Comparison of ENCODE assay signal across 26 cellular contexts in the genomic region with DNA sequence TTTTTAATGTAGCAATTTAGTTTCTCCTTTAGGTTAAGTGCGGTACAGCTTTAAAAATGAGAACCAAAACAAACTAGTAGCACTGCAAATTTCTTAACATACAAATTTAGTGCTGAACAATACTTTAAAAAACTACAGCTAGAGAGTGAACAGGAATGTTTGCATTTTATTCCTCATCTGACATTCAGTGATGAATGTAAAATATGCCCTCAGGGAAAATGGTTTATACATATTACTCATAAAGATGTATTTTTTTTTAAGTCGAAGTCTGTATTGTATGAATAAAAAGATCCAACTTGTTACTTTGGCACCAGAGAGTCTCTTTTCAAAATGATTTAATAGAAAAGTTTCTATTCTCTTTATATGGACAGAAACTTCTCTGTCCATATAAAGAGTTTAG.
DNase-seq lines count a peak whose midpoint lies in the region; TF ChIP-seq lines count a peak whose summit lies in the region.
"Had no signal": no experiment of that assay in that cellular context is flagged by ENCODE, and none has a peak within 500 bp of the region (broad histone marks: within the 10 kb centered on the region; RNA-seq: fewer than 3 reads in every experiment).

No MANE protein-coding gene starts in this region.

- H3K36me3 ChIP-seq in SK-N-MC (ENCODE audit: insufficient read depth, low read length) (peaks cover 47% of the 10 kb centered on the region), fibroblast of lung (ENCODE audit: control insufficient read depth, insufficient read depth, low read length) (no peaks in the 10 kb centered on the region), tibial nerve (no peaks in the 10 kb centered on the region), suprapubic skin (no peaks in the 10 kb centered on the region)
- H3K36me3 ChIP-seq: cardiac muscle cell, esophagus squamous epithelium, right lobe of liver had no signal

- no peaks in the 10 kb centered on the region for H4K20me1 ChIP-seq in fibroblast of lung (ENCODE audit: control insufficient read depth, extremely low read depth, insufficient read depth, low read length)

- TF ChIP-seq POLR2A in tibial nerve (IDR thresholded peaks at IDR 0.05): no peak
- no peak for TF ChIP-seq POLR2A in suprapubic skin (IDR thresholded peaks at IDR 0.05)

- H3K9ac ChIP-seq in SK-N-MC (ENCODE audit: insufficient read length) (peak overlapping the region; percentile 54), fibroblast of lung (ENCODE audit: insufficient read depth, low read length) (no peak overlapping the region)

- peak overlapping the region; percentile 80 for H3K27ac Mint-ChIP-seq in osteocyte (ENCODE audit: unreplicated experiment)
- H3K27ac Mint-ChIP-seq: activated CD4-positive, alpha-beta memory T cell treated with anti-CD3 and anti-CD28 coated beads, Interleukin-2, amount 10 ng/mL, durations not matched to agents 7 days and 5 days; activated T-helper 17 cell treated with anti-CD3 and anti-CD28 coated beads, Interleukin-2, amount 50 U/mL, for 72 hours; GM23338; T-helper 1 cell treated with Interleukin-12 subunit alpha and Interleukin-12 subunit beta and Interleukin-4 antibody, amounts not matched to agents 30 μg/mL and 1 μg/mL, for 36 hours had no signal

- no peaks in the 10 kb centered on the region for H3K4me1 ChIP-seq in fibroblast of lung (ENCODE audit: control insufficient read depth, extremely low read depth, insufficient read depth, low read length)
- H3K4me1 ChIP-seq in tibial nerve: no peaks in the 10 kb centered on the region
- H3K4me1 ChIP-seq in suprapubic skin: no peaks in the 10 kb centered on the region
- H3K4me1 ChIP-seq: right lobe of liver had no signal

- TF ChIP-seq EP300 in tibial nerve (IDR thresholded peaks at IDR 0.05): no peak
- no peak for TF ChIP-seq EP300 in suprapubic skin (IDR thresholded peaks at IDR 0.05)

- H3K9me3 ChIP-seq in SK-N-MC (ENCODE audit: low read depth, low read length) (peaks cover 16% of the 10 kb centered on the region; the same call in 1 of the 2 replicates), fibroblast of lung (ENCODE audit: control insufficient read depth, insufficient read depth, low read depth, low read length) (no peaks in the 10 kb centered on the region), tibial nerve (peaks cover 0 to 18% (median 2%) of the 10 kb centered on the region in 4 donors), suprapubic skin (peaks cover 16% of the 10 kb centered on the region)

- DNase-seq in HCEC 1CT (peak; percentile 25), SK-N-MC (ENCODE audit: low read depth, low spot score) (peak; percentile 86), fibroblast of lung (ENCODE audit: low read depth in 2 of 2) (peak; percentile 3 to 25), osteocyte (ENCODE audit: extremely low spot score, unreplicated experiment) (no peak), tibial nerve (ENCODE audit: low spot score in 2 of 2) (no peak), suprapubic skin (ENCODE audit: low spot score in 2 of 2) (no peak)
- DNase-seq in activated CD4-positive, alpha-beta T cell treated with anti-CD3 and anti-CD28 coated beads for 1 hour: no peak
- DNase-seq: activated CD4-positive, alpha-beta memory T cell treated with anti-CD3 and anti-CD28 coated beads, Interleukin-2, amount 10 ng/mL, durations not matched to agents 7 days and 5 days; activated naive CD4-positive, alpha-beta T cell treated with anti-CD3 and anti-CD28 coated beads, Interleukin-2, amount 50 U/mL, for 16 hours; anterior cingulate cortex; esophagus squamous epithelium; glutamatergic neuron; NCI-H1048; NCI-H1694; NCI-H2171 treated with DMSO at 0.1 percent for 48 hours; NCI-H526; right lobe of liver; stimulated activated CD4-positive, alpha-beta T cell treated with anti-CD3 and anti-CD28 coated beads, Interleukin-12 subunit alpha, Interleukin-12 subunit beta, amount 100 ng/mL, for 4 hours; stimulated activated CD4-positive, alpha-beta T cell treated with anti-CD3 and anti-CD28 coated beads, Interleukin-4, amount 100 ng/mL, for 1 hour; substantia nigra had no signal

- WGBS in tibial nerve, 2 donors: 46 to 64% methylated on average over 2 of the region's 2 CpGs
- WGBS in suprapubic skin: 47% methylated on average over 2 of the region's 2 CpGs

- peaks cover 19% of the 10 kb centered on the region for H3K4me1 Mint-ChIP-seq in osteocyte (ENCODE audit: unreplicated experiment)
- H3K4me1 Mint-ChIP-seq: activated CD4-positive, alpha-beta memory T cell treated with anti-CD3 and anti-CD28 coated beads, Interleukin-2, amount 10 ng/mL, durations not matched to agents 7 days and 5 days; activated T-helper 17 cell treated with anti-CD3 and anti-CD28 coated beads, Interleukin-2, amount 50 U/mL, for 72 hours had no signal

- TF ChIP-seq CTCF in fibroblast of lung (conservative IDR thresholded peaks at IDR 0.05 in 1 of 2, IDR thresholded peaks at IDR 0.05 in 1 of 2; ENCODE audit: low read depth in 1 of 2, low read length in 2 of 2) (no peak), osteocyte (IDR thresholded peaks at IDR 0.05) (no peak), tibial nerve (IDR thresholded peaks at IDR 0.05) (no peak), suprapubic skin (IDR thresholded peaks at IDR 0.05) (no peak)

- H3K4me3 Mint-ChIP-seq in osteocyte (ENCODE audit: unreplicated experiment): peak overlapping the region; percentile 59
- H3K4me3 Mint-ChIP-seq: activated CD4-positive, alpha-beta memory T cell treated with anti-CD3 and anti-CD28 coated beads, Interleukin-2, amount 10 ng/mL, durations not matched to agents 7 days and 5 days; activated T-helper 17 cell treated with anti-CD3 and anti-CD28 coated beads, Interleukin-2, amount 50 U/mL, for 72 hours; GM23338; T-helper 1 cell treated with Interleukin-12 subunit alpha and Interleukin-12 subunit beta and Interleukin-4 antibody, amounts not matched to agents 30 μg/mL and 1 μg/mL, for 36 hours had no signal

- H3K27me3 Mint-ChIP-seq in osteocyte (ENCODE audit: unreplicated experiment): no peaks in the 10 kb centered on the region
- H3K27me3 Mint-ChIP-seq: activated CD4-positive, alpha-beta memory T cell treated with anti-CD3 and anti-CD28 coated beads, Interleukin-2, amount 10 ng/mL, durations not matched to agents 7 days and 5 days; activated T-helper 17 cell treated with anti-CD3 and anti-CD28 coated beads, Interleukin-2, amount 50 U/mL, for 72 hours had no signal

- no peak overlapping the region for H2AFZ ChIP-seq in fibroblast of lung (ENCODE audit: low read length)
- H2AFZ ChIP-seq: GM23338 had no signal

- peaks cover 19% of the 10 kb centered on the region for H3K36me3 Mint-ChIP-seq in osteocyte (ENCODE audit: unreplicated experiment)

- H3K27me3 ChIP-seq in fibroblast of lung (ENCODE audit: control insufficient read depth, insufficient read depth, low read length) (no peaks in the 10 kb centered on the region), tibial nerve (no peaks in the 10 kb centered on the region), suprapubic skin (no peaks in the 10 kb centered on the region)
- H3K27me3 ChIP-seq: cardiac muscle cell, esophagus squamous epithelium, right lobe of liver had no signal

- H3K4me2 ChIP-seq in fibroblast of lung (ENCODE audit: extremely low read depth, insufficient read depth, low read length): no peak overlapping the region
- H3K4me2 ChIP-seq: GM23338 had no signal

- H3K79me2 ChIP-seq in fibroblast of lung (ENCODE audit: control insufficient read depth, insufficient read depth, low read length): no peaks in the 10 kb centered on the region

- H3K4me3 ChIP-seq in SK-N-MC (peak overlapping the region; percentile 65), fibroblast of lung (replicated peaks in 1 of 4; ENCODE audit: control extremely low read depth in 1 of 4, insufficient read depth in 1 of 4, low read depth in 3 of 4, low read length in 4 of 4) (no peak overlapping the region), tibial nerve (no peak overlapping the region), suprapubic skin (no peak overlapping the region)
- H3K4me3 ChIP-seq: cardiac muscle cell, coronary artery, esophagus squamous epithelium, GM23338, lung, right lobe of liver had no signal

- peaks cover 27% of the 10 kb centered on the region for H3K9me3 Mint-ChIP-seq in osteocyte (ENCODE audit: unreplicated experiment)

- H3K27ac ChIP-seq in SK-N-MC (peak overlapping the region; percentile 97), fibroblast of lung (ENCODE audit: insufficient read depth, low read length) (no peak overlapping the region), tibial nerve (no peak overlapping the region), suprapubic skin (no peak overlapping the region)
- H3K27ac ChIP-seq: cardiac muscle cell, coronary artery, esophagus squamous epithelium, right lobe of liver had no signal

Comparison
In these comparisons a context has a peak if more than half of its experiments do, and no peak if none do; other contexts are left out.
1. DNase-seq: peak in HCEC 1CT (single experiment), SK-N-MC (single experiment) and fibroblast of lung (2 of 2); none in osteocyte (single experiment), tibial nerve (0 of 2), activated CD4-positive, alpha-beta T cell treated with anti-CD3 and anti-CD28 coated beads for 1 hour (single experiment) and suprapubic skin (0 of 2).